Comparison of ENCODE assay signal across 8 cellular contexts in genomic region chr10:122374246-122374858, GRCh38. TPM values are rescaled to one million over a fixed set of nuclear protein-coding genes. Genes with fewer than 3 reads are reported as not detected.
A peak's percentile ranks its signal among the peaks of the same experiment; 100 is the strongest.
DNase-seq lines count a peak whose midpoint lies in the region; ATAC-seq and TF ChIP-seq lines count a peak whose summit lies in the region.

PLEKHA1 (plus strand) TSS chr10:122374708; CDS start chr10:122393201, 18,493 bp downstream.

- no peaks in the 10 kb centered on the region for H3K9me3 Mint-ChIP-seq in activated CD4-positive, alpha-beta T cell treated with anti-CD3 and anti-CD28 coated beads, Interleukin-2, amount 10 ng/mL, durations not matched to agents 7 days and 5 days

- peaks cover 30% of the 10 kb centered on the region for H3K4me1 Mint-ChIP-seq in activated CD4-positive, alpha-beta T cell treated with anti-CD3 and anti-CD28 coated beads, Interleukin-2, amount 10 ng/mL, durations not matched to agents 7 days and 5 days

- H3K36me3 Mint-ChIP-seq in activated CD4-positive, alpha-beta T cell treated with anti-CD3 and anti-CD28 coated beads, Interleukin-2, amount 10 ng/mL, durations not matched to agents 7 days and 5 days (ENCODE audit: low read depth) = peaks cover under 1% of the 10 kb centered on the region

- H3K9me3 ChIP-seq in AG04450 (ENCODE audit: control insufficient read depth, insufficient read depth, low read length) (no peaks in the 10 kb centered on the region; the same call in 1 of the 2 replicates), colonic mucosa (no peaks in the 10 kb centered on the region)

- CTCF ChIA-PET in AG04450 (lab: Charles Lee) = interaction anchor here (0.6 to 2.2 kb wide), 9 partner anchors 32 to 473 kb away, joined by 3 to 11 read pairs (median 3); no protein-coding TSS in a partner anchor
- CTCF ChIA-PET in activated CD4-positive, alpha-beta T cell treated with anti-CD3 and anti-CD28 coated beads, Interleukin-2, amount 10 ng/mL, durations not matched to agents 7 days and 5 days (lab: Charles Lee) = interaction anchor here (1.0 to 1.9 kb wide), 3 partner anchors 14 to 31 kb away, joined by 3 to 5 read pairs (median 3); no protein-coding TSS in a partner anchor

- ATAC-seq in GM19023 (IDR thresholded peaks at IDR 0.05; ENCODE audit: unreplicated experiment) (peak; percentile 89), HG03280 (IDR thresholded peaks at IDR 0.05; ENCODE audit: unreplicated experiment) (peak; percentile 87)

- no peaks in the 10 kb centered on the region for H3K4me1 ChIP-seq in colonic mucosa

- POLR2A ChIA-PET in AG04450 (lab: Yijun Ruan, JAX) = interaction anchor here (0.6 to 2.0 kb wide), 7 partner anchors 18 to 779 kb away, joined by 3 to 6 read pairs (median 3); partner anchors contain the start of gene BUB3
- POLR2A ChIA-PET in activated CD4-positive, alpha-beta T cell treated with anti-CD3 and anti-CD28 coated beads, Interleukin-2, amount 10 ng/mL, durations not matched to agents 7 days and 5 days (lab: Charles Lee) = interaction anchor here (0.6 to 0.7 kb wide), 2 partner anchors 68 to 1204 kb away, joined by 3 read pairs; no protein-coding TSS in a partner anchor

- H3K4me3 Mint-ChIP-seq in activated CD4-positive, alpha-beta T cell treated with anti-CD3 and anti-CD28 coated beads, Interleukin-2, amount 10 ng/mL, durations not matched to agents 7 days and 5 days = peak within 1 kb of the TSS; percentile 87

- peak within 1 kb of the TSS; percentile 86 for H3K4me3 ChIP-seq in AG04450 (ENCODE audit: low read depth, low read length)
- peak within 1 kb of the TSS; percentile 66 for H3K4me3 ChIP-seq in colonic mucosa

- H3K36me3 ChIP-seq in colonic mucosa = no peaks in the 10 kb centered on the region

- peaks cover 36% of the 10 kb centered on the region for H3K27me3 Mint-ChIP-seq in activated CD4-positive, alpha-beta T cell treated with anti-CD3 and anti-CD28 coated beads, Interleukin-2, amount 10 ng/mL, durations not matched to agents 7 days and 5 days

- TF ChIP-seq CTCF in AG04450 (IDR thresholded peaks at IDR 0.05; ENCODE audit: low read depth, low read length) = no peak
- no peak for TF ChIP-seq CTCF in colonic mucosa (IDR thresholded peaks at IDR 0.05)

- DNase-seq in AG04450 (ENCODE audit: low read depth, low spot score) = peak; percentile 80
- DNase-seq in NCI-H345 treated with DMSO at 0.1 percent for 48 hours (lab: John Stamatoyannopoulos, UW; ENCODE audit: unreplicated experiment) = peak; percentile 82
- DNase-seq in activated CD4-positive, alpha-beta T cell treated with anti-CD3 and anti-CD28 coated beads, Interleukin-2, amount 10 ng/mL, durations not matched to agents 7 days and 5 days = peak; percentile 92
- DNase-seq in colonic mucosa = peak; percentile 94
- peak; percentile 91 for DNase-seq in kidney glomerular epithelial cell (lab: John Stamatoyannopoulos, UW)
- peak; percentile 94 for DNase-seq in stimulated activated CD4-positive, alpha-beta T cell treated with anti-CD3 and anti-CD28 coated beads, Interleukin-15, amount 100 ng/mL, for 24 hours

- H3K27ac Mint-ChIP-seq in activated CD4-positive, alpha-beta T cell treated with anti-CD3 and anti-CD28 coated beads, Interleukin-2, amount 10 ng/mL, durations not matched to agents 7 days and 5 days = peak within 1 kb of the TSS; percentile 86

- intact Hi-C loops in colonic mucosa (cut with DNase I) = no loop called here

- H3K27me3 ChIP-seq in AG04450 (ENCODE audit: control insufficient read depth, insufficient read depth, low read length) (peaks cover 7% of the 10 kb centered on the region), colonic mucosa (no peaks in the 10 kb centered on the region)

- H3K27ac ChIP-seq in AG04450 (ENCODE audit: low read depth, low read length) = no peak within 1 kb of the TSS
- peak within 1 kb of the TSS; percentile 98 for H3K27ac ChIP-seq in colonic mucosa

- H3K9ac ChIP-seq in colonic mucosa (ENCODE audit: low read depth in 2 of 2, low read length in 2 of 2) = peak within 1 kb of the TSS; percentile 77 to 90

RNA-seq across cellular contexts. Expression of gene PLEKHA1, which starts in this region (rescaled TPM):
- polyA plus RNA-seq in AG04450 (2011; rRNA removed) = 17.6 and 25.5 TPM in 2 replicates
- 11.8 and 18.8 TPM in 2 replicates for polyA minus RNA-seq in AG04450 (2011; rRNA and poly(A)+ RNA removed)
- total RNA-seq in activated CD4-positive, alpha-beta T cell treated with anti-CD3 and anti-CD28 coated beads, Interleukin-2, amount 10 ng/mL, durations not matched to agents 7 days and 5 days = 10 to 100 TPM in 1 of 2 experiments, 1 to 10 TPM in 1; 8.8 to 11.3 TPM
- total RNA-seq in colonic mucosa = 10 to 100 TPM; 34.8 to 55.6 TPM
